ENCODE assay signal across 1 cellular context in genomic region chr15:51318382-51319150, GRCh38.
TF ChIP-seq lines count a peak whose summit lies in the region.

No MANE protein-coding gene starts in this region.

TF ChIP-seq in HepG2, 621 proteins besides CTCF, POLR2A, EP300 and RAD21 (continued from another document and continues in another):
- TF ChIP-seq SPEN (CRISPR knock-in tag; IDR thresholded peaks at IDR 0.05; ENCODE audit: low read depth), result peak; percentile 37; the same call in 1 of the 2 replicates
- peak; percentile 33; the same call in 1 of the 2 replicates for TF ChIP-seq ZNF614 (CRISPR knock-in tag; IDR thresholded peaks at IDR 0.05; ENCODE audit: borderline replicate concordance)
- peak; percentile 82; the same call in 1 of the 2 replicates for TF ChIP-seq CHD4 (IDR thresholded peaks at IDR 0.05; ENCODE audit: borderline replicate concordance, low read length)
- no peak for TF ChIP-seq ZBTB7A (CRISPR knock-in tag; IDR thresholded peaks at IDR 0.05)
- TF ChIP-seq TGIF2 (CRISPR knock-in tag; IDR thresholded peaks at IDR 0.05), result 0 out of 2 replicates have a peak, but pooled peaks have one; percentile 33
- TF ChIP-seq, protein P1, sequence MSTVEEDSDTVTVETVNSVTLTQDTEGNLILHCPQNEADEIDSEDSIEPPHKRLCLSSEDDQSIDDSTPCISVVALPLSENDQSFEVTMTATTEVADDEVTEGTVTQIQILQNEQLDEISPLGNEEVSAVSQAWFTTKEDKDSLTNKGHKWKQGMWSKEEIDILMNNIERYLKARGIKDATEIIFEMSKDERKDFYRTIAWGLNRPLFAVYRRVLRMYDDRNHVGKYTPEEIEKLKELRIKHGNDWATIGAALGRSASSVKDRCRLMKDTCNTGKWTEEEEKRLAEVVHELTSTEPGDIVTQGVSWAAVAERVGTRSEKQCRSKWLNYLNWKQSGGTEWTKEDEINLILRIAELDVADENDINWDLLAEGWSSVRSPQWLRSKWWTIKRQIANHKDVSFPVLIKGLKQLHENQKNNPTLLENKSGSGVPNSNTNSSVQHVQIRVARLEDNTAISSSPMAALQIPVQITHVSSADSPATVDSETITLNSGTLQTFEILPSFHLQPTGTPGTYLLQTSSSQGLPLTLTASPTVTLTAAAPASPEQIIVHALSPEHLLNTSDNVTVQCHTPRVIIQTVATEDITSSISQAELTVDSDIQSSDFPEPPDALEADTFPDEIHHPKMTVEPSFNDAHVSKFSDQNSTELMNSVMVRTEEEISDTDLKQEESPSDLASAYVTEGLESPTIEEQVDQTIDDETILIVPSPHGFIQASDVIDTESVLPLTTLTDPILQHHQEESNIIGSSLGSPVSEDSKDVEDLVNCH (CRISPR knock-in tag; IDR thresholded peaks at IDR 0.05), result no peak
- 0 out of 2 replicates have a peak, but pooled peaks have one; percentile 29 for TF ChIP-seq IKZF5 (CRISPR knock-in tag; IDR thresholded peaks at IDR 0.05)
- TF ChIP-seq MEIS2 (CRISPR knock-in tag; IDR thresholded peaks at IDR 0.05), result peak; percentile 16; the same call in 1 of the 2 replicates
- TF ChIP-seq, protein P2, sequence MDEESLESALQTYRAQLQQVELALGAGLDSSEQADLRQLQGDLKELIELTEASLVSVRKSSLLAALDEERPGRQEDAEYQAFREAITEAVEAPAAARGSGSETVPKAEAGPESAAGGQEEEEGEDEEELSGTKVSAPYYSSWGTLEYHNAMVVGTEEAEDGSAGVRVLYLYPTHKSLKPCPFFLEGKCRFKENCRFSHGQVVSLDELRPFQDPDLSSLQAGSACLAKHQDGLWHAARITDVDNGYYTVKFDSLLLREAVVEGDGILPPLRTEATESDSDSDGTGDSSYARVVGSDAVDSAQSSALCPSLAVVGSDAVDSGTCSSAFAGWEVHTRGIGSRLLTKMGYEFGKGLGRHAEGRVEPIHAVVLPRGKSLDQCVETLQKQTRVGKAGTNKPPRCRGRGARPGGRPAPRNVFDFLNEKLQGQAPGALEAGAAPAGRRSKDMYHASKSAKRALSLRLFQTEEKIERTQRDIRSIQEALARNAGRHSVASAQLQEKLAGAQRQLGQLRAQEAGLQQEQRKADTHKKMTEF (CRISPR knock-in tag; IDR thresholded peaks at IDR 0.05), result peak; percentile 65
- TF ChIP-seq HNF4A (CRISPR knock-in tag; IDR thresholded peaks at IDR 0.05), result peak; percentile 92
- no peak for TF ChIP-seq SRY (CRISPR knock-in tag; IDR thresholded peaks at IDR 0.05)
- TF ChIP-seq ZNF850 (CRISPR knock-in tag; conservative IDR thresholded peaks at IDR 0.05), result no peak
- TF ChIP-seq E2F1 (CRISPR knock-in tag; IDR thresholded peaks at IDR 0.05), result 0 out of 2 replicates have a peak, but pooled peaks have one; percentile 26
- TF ChIP-seq SOX13 (IDR thresholded peaks at IDR 0.05), result no peak
- TF ChIP-seq SOX13 (CRISPR knock-in tag; conservative IDR thresholded peaks at IDR 0.05 in 1 of 2, IDR thresholded peaks at IDR 0.05 in 1 of 2), result peak in 1 of 2 experiments; percentile 13; a peak in 1 of 4 replicates
- TF ChIP-seq ZNF350 (CRISPR knock-in tag; IDR thresholded peaks at IDR 0.05; ENCODE audit: borderline replicate concordance, low read depth), result 0 out of 2 replicates have a peak, but pooled peaks have one; percentile 12
- TF ChIP-seq ZNF3 (CRISPR knock-in tag; IDR thresholded peaks at IDR 0.05), result no peak
- TF ChIP-seq, protein P3, sequence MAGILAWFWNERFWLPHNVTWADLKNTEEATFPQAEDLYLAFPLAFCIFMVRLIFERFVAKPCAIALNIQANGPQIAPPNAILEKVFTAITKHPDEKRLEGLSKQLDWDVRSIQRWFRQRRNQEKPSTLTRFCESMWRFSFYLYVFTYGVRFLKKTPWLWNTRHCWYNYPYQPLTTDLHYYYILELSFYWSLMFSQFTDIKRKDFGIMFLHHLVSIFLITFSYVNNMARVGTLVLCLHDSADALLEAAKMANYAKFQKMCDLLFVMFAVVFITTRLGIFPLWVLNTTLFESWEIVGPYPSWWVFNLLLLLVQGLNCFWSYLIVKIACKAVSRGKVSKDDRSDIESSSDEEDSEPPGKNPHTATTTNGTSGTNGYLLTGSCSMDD (CRISPR knock-in tag; IDR thresholded peaks at IDR 0.05), result no peak
- TF ChIP-seq, protein P4, sequence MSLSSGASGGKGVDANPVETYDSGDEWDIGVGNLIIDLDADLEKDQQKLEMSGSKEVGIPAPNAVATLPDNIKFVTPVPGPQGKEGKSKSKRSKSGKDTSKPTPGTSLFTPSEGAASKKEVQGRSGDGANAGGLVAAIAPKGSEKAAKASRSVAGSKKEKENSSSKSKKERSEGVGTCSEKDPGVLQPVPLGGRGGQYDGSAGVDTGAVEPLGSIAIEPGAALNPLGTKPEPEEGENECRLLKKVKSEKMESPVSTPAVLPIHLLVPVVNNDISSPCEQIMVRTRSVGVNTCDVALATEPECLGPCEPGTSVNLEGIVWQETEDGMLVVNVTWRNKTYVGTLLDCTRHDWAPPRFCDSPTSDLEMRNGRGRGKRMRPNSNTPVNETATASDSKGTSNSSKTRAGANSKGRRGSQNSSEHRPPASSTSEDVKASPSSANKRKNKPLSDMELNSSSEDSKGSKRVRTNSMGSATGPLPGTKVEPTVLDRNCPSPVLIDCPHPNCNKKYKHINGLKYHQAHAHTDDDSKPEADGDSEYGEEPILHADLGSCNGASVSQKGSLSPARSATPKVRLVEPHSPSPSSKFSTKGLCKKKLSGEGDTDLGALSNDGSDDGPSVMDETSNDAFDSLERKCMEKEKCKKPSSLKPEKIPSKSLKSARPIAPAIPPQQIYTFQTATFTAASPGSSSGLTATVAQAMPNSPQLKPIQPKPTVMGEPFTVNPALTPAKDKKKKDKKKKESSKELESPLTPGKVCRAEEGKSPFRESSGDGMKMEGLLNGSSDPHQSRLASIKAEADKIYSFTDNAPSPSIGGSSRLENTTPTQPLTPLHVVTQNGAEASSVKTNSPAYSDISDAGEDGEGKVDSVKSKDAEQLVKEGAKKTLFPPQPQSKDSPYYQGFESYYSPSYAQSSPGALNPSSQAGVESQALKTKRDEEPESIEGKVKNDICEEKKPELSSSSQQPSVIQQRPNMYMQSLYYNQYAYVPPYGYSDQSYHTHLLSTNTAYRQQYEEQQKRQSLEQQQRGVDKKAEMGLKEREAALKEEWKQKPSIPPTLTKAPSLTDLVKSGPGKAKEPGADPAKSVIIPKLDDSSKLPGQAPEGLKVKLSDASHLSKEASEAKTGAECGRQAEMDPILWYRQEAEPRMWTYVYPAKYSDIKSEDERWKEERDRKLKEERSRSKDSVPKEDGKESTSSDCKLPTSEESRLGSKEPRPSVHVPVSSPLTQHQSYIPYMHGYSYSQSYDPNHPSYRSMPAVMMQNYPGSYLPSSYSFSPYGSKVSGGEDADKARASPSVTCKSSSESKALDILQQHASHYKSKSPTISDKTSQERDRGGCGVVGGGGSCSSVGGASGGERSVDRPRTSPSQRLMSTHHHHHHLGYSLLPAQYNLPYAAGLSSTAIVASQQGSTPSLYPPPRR (CRISPR knock-in tag; IDR thresholded peaks at IDR 0.05; ENCODE audit: borderline replicate concordance), result peak; percentile 11; the same call in 1 of the 2 replicates
- no peak for TF ChIP-seq SNAI1 (CRISPR knock-in tag; IDR thresholded peaks at IDR 0.05; ENCODE audit: borderline replicate concordance)
- TF ChIP-seq MAX (IDR thresholded peaks at IDR 0.05), result peak; percentile 15
- TF ChIP-seq NR2F1 (CRISPR knock-in tag; IDR thresholded peaks at IDR 0.05), result peak in 1 of 2 experiments; percentile 72; a peak in 1 of 4 replicates
- peak; percentile 100 for TF ChIP-seq CEBPB (IDR thresholded peaks at IDR 0.05; ENCODE audit: borderline replicate concordance, low read depth, low read length)
- TF ChIP-seq CREB1 (IDR thresholded peaks at IDR 0.05), result no peak
- TF ChIP-seq CREB1 (CRISPR knock-in tag; IDR thresholded peaks at IDR 0.05), result peak; percentile 63; the same call in 1 of the 2 replicates
- peak; percentile 32 for TF ChIP-seq FOXO1 (CRISPR knock-in tag; IDR thresholded peaks at IDR 0.05)
- 0 out of 2 replicates have a peak, but pooled peaks have one; percentile 31 for TF ChIP-seq HMG20B (CRISPR knock-in tag; conservative IDR thresholded peaks at IDR 0.05)
- TF ChIP-seq SIN3B (IDR thresholded peaks at IDR 0.05; ENCODE audit: low read length), result no peak
- no peak for TF ChIP-seq HOXD1 (CRISPR knock-in tag; IDR thresholded peaks at IDR 0.05)
- TF ChIP-seq, protein P5, sequence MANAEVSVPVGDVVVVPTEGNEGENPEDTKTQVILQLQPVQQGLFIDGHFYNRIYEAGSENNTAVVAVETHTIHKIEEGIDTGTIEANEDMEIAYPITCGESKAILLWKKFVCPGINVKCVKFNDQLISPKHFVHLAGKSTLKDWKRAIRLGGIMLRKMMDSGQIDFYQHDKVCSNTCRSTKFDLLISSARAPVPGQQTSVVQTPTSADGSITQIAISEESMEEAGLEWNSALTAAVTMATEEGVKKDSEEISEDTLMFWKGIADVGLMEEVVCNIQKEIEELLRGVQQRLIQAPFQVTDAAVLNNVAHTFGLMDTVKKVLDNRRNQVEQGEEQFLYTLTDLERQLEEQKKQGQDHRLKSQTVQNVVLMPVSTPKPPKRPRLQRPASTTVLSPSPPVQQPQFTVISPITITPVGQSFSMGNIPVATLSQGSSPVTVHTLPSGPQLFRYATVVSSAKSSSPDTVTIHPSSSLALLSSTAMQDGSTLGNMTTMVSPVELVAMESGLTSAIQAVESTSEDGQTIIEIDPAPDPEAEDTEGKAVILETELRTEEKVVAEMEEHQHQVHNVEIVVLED (CRISPR knock-in tag; IDR thresholded peaks at IDR 0.05; ENCODE audit: borderline replicate concordance), result 0 out of 2 replicates have a peak, but pooled peaks have one; percentile 25
- TF ChIP-seq, protein P6, sequence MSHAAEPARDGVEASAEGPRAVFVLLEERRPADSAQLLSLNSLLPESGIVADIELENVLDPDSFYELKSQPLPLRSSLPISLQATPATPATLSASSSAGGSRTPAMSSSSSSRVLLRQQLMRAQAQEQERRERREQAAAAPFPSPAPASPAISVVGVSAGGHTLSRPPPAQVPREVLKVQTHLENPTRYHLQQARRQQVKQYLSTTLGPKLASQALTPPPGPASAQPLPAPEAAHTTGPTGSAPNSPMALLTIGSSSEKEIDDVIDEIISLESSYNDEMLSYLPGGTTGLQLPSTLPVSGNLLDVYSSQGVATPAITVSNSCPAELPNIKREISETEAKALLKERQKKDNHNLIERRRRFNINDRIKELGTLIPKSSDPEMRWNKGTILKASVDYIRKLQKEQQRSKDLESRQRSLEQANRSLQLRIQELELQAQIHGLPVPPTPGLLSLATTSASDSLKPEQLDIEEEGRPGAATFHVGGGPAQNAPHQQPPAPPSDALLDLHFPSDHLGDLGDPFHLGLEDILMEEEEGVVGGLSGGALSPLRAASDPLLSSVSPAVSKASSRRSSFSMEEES (CRISPR knock-in tag; IDR thresholded peaks at IDR 0.05), result peak; percentile 60
- TF ChIP-seq CC2D1A (CRISPR knock-in tag; IDR thresholded peaks at IDR 0.05), result no peak
- TF ChIP-seq, protein P7, sequence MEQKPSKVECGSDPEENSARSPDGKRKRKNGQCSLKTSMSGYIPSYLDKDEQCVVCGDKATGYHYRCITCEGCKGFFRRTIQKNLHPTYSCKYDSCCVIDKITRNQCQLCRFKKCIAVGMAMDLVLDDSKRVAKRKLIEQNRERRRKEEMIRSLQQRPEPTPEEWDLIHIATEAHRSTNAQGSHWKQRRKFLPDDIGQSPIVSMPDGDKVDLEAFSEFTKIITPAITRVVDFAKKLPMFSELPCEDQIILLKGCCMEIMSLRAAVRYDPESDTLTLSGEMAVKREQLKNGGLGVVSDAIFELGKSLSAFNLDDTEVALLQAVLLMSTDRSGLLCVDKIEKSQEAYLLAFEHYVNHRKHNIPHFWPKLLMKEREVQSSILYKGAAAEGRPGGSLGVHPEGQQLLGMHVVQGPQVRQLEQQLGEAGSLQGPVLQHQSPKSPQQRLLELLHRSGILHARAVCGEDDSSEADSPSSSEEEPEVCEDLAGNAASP (CRISPR knock-in tag; IDR thresholded peaks at IDR 0.05; ENCODE audit: borderline replicate concordance), result peak; percentile 71; the same call in 1 of the 2 replicates
- peak; percentile 73; the same call in 1 of the 2 replicates for TF ChIP-seq RFXAP (CRISPR knock-in tag; IDR thresholded peaks at IDR 0.05; ENCODE audit: borderline replicate concordance)
- peak; percentile 27; the same call in 1 of the 2 replicates for TF ChIP-seq ETV5 (CRISPR knock-in tag; IDR thresholded peaks at IDR 0.05; ENCODE audit: borderline replicate concordance)
- no peak for TF ChIP-seq ZNF253 (CRISPR knock-in tag; IDR thresholded peaks at IDR 0.05; ENCODE audit: borderline replicate concordance)
- 0 out of 2 replicates have a peak, but pooled peaks have one; percentile 24 for TF ChIP-seq NKX3-1 (CRISPR knock-in tag; IDR thresholded peaks at IDR 0.05)
- TF ChIP-seq MIXL1 (CRISPR knock-in tag; IDR thresholded peaks at IDR 0.05), result peak; percentile 68; the same call in 1 of the 2 replicates
- TF ChIP-seq ZNF709 (CRISPR knock-in tag; IDR thresholded peaks at IDR 0.05), result 0 out of 2 replicates have a peak, but pooled peaks have one; percentile 21
- 0 out of 2 replicates have a peak, but pooled peaks have one; percentile 19 for TF ChIP-seq PHF8 (CRISPR knock-in tag; IDR thresholded peaks at IDR 0.05)
- peak; percentile 43; the same call in 1 of the 2 replicates for TF ChIP-seq ZFX (CRISPR knock-in tag; IDR thresholded peaks at IDR 0.05; ENCODE audit: low read depth)
- peak; percentile 62; the same call in 1 of the 2 replicates for TF ChIP-seq MEIS1 (CRISPR knock-in tag; IDR thresholded peaks at IDR 0.05; ENCODE audit: borderline replicate concordance)
- no peak for TF ChIP-seq ATM (IDR thresholded peaks at IDR 0.05; ENCODE audit: borderline replicate concordance)
- TF ChIP-seq ZZZ3 (CRISPR knock-in tag; IDR thresholded peaks at IDR 0.05; ENCODE audit: borderline replicate concordance), result no peak
- no peak for TF ChIP-seq MAF1 (CRISPR knock-in tag; IDR thresholded peaks at IDR 0.05; ENCODE audit: borderline replicate concordance)
- TF ChIP-seq FOSL2 (CRISPR knock-in tag; IDR thresholded peaks at IDR 0.05), result peak; percentile 43
- peak; percentile 81 for TF ChIP-seq PHF21A (CRISPR knock-in tag; IDR thresholded peaks at IDR 0.05)
- no peak for TF ChIP-seq THYN1 (CRISPR knock-in tag; IDR thresholded peaks at IDR 0.05; ENCODE audit: borderline replicate concordance, low read depth)
